ENCODE assay signal across 29 cellular contexts in genomic region chr22:48267681-48268080, GRCh38.
"Had no signal": no experiment of that assay in that cellular context is flagged by ENCODE, and none has a peak within 500 bp of the region (broad histone marks: within the 10 kb centered on the region; RNA-seq: fewer than 3 reads in every experiment).

No MANE protein-coding gene starts in this region.

- H3K4me1 ChIP-seq: adrenal gland, body of pancreas, breast epithelium had no signal

- DNase-seq: activated B cell treated with CpG ODN at 0.5 μM for 24 hours; activated CD4-positive, alpha-beta memory T cell treated with anti-CD3 and anti-CD28 coated beads for 36 hours; activated CD4-positive, alpha-beta T cell treated with anti-CD3 and anti-CD28 coated beads for 4 hours; activated CD4-positive, alpha-beta T cell treated with anti-CD3 and anti-CD28 coated beads, Interleukin-2, amount 10 ng/mL, durations not matched to agents 24 days and 14 days; activated CD4-positive, alpha-beta T cell treated with anti-CD3 and anti-CD28 coated beads, Interleukin-2, amount 50 U/mL, for 1 hour; activated CD4-positive, alpha-beta T cell treated with anti-CD3 and anti-CD28 coated beads, Interleukin-2, amount 50 U/mL, for 4 hours; activated CD4-positive, CD25-positive, alpha-beta regulatory T cell treated with anti-CD3 and anti-CD28 coated beads, Interleukin-2, amount 50 U/mL, for 72 hours; activated CD8-positive, alpha-beta memory T cell treated with anti-CD3 and anti-CD28 coated beads, Interleukin-2, amount 50 U/mL, for 4 hours; activated CD8-positive, alpha-beta T cell treated with anti-CD3 and anti-CD28 coated beads for 36 hours; activated effector memory CD4-positive, alpha-beta T cell treated with anti-CD3 and anti-CD28 coated beads, Interleukin-2, amount 50 U/mL, for 16 hours; activated gamma-delta T cell treated with Interleukin-2 at 50 U/mL for 16 hours; activated naive CD4-positive, alpha-beta T cell; activated naive CD4-positive, alpha-beta T cell treated with anti-CD3 and anti-CD28 coated beads for 36 hours; activated naive CD4-positive, alpha-beta T cell treated with anti-CD3 and anti-CD28 coated beads, Interleukin-2, amount 50 U/mL, for 16 hours; activated naive CD8-positive, alpha-beta T cell treated with anti-CD3 and anti-CD28 coated beads for 36 hours; activated T-cell treated with anti-CD3 and anti-CD28 coated beads for 4 hours; activated T-cell treated with anti-CD3 and anti-CD28 coated beads, Interleukin-2, amount 50 U/mL, for 1 hour; activated T-cell treated with anti-CD3 and anti-CD28 coated beads, Interleukin-2, amount 50 U/mL, for 4 hours; activated T-cell treated with anti-CD3 and anti-CD28 coated beads, Interleukin-2, amount 50 U/mL, for 72 hours; adrenal gland; amniotic stem cell; aorta; body of pancreas; brain microvascular endothelial cell; central memory CD4-positive, alpha-beta T cell; T-helper 2 cell; T-helper 9 cell had no signal

- H3K27me3 ChIP-seq: adrenal gland, body of pancreas, brain microvascular endothelial cell had no signal

- H3K36me3 ChIP-seq: adrenal gland, brain microvascular endothelial cell, breast epithelium had no signal

- H3K27ac ChIP-seq: adrenal gland, body of pancreas, brain microvascular endothelial cell, breast epithelium, VCaP had no signal

- H3K4me3 ChIP-seq: adrenal gland, body of pancreas, breast epithelium had no signal

- H3K9me3 ChIP-seq: adrenal gland, body of pancreas, breast epithelium had no signal
